16 cellular contexts compared by ENCODE assay signal in genomic region chr7:27898735-27899134, GRCh38.
"Had no signal": no experiment of that assay in that cellular context is flagged by ENCODE, and none has a peak within 500 bp of the region (broad histone marks: within the 10 kb centered on the region; RNA-seq: fewer than 3 reads in every experiment).

No MANE protein-coding gene starts in this region.

- H3K4me1 ChIP-seq: uterus had no signal

- H3K36me3 Mint-ChIP-seq: mesothelial cell of epicardium had no signal

- H3K4me2 ChIP-seq: hepatocyte had no signal

- H3K4me3 Mint-ChIP-seq: activated CD4-positive, alpha-beta memory T cell treated with anti-CD3 and anti-CD28 coated beads for 36 hours; activated T-cell treated with anti-CD3 and anti-CD28 coated beads, Interleukin-2, amount 50 U/mL, for 72 hours; mesothelial cell of epicardium had no signal

- H3K36me3 ChIP-seq: cardiac muscle cell, uterus had no signal

- H3K4me3 ChIP-seq: cardiac muscle cell, coronary artery, hepatocyte, tibial artery, uterus had no signal

- H3K27me3 Mint-ChIP-seq: activated CD4-positive, alpha-beta memory T cell treated with anti-CD3 and anti-CD28 coated beads for 36 hours; naive thymus-derived CD8-positive, alpha-beta T cell had no signal

- H3K9me3 Mint-ChIP-seq: activated CD4-positive, alpha-beta memory T cell treated with anti-CD3 and anti-CD28 coated beads for 36 hours; activated T-cell treated with anti-CD3 and anti-CD28 coated beads, Interleukin-2, amount 50 U/mL, for 72 hours; mesothelial cell of epicardium; naive thymus-derived CD8-positive, alpha-beta T cell had no signal

- H3K27me3 ChIP-seq: cardiac muscle cell, hepatocyte, tibial artery, uterus had no signal

- H3K27ac ChIP-seq: cardiac muscle cell, coronary artery, hepatocyte, tibial artery, uterus had no signal

- ATAC-seq: naive thymus-derived CD8-positive, alpha-beta T cell had no signal

- H3K79me2 ChIP-seq: hepatocyte had no signal

- DNase-seq: activated CD4-positive, alpha-beta memory T cell treated with anti-CD3 and anti-CD28 coated beads for 36 hours; activated CD8-positive, alpha-beta memory T cell treated with anti-CD3 and anti-CD28 coated beads, Interleukin-2, amount 50 U/mL, for 4 hours; activated gamma-delta T cell treated with Interleukin-2 at 50 U/mL for 16 hours; activated T-cell treated with anti-CD3 and anti-CD28 coated beads, Interleukin-2, amount 50 U/mL, for 72 hours; effector CD8-positive, alpha-beta T cell; kidney glomerular epithelial cell; naive thymus-derived CD8-positive, alpha-beta T cell; occipital lobe; stimulated activated CD4-positive, alpha-beta T cell treated with anti-CD3 and anti-CD28 coated beads, Interleukin-4, amount 100 ng/mL, for 1 hour; T-helper 2 cell; tibial artery; uterus had no signal

- H3K27ac Mint-ChIP-seq: activated CD4-positive, alpha-beta memory T cell treated with anti-CD3 and anti-CD28 coated beads for 36 hours; activated T-cell treated with anti-CD3 and anti-CD28 coated beads, Interleukin-2, amount 50 U/mL, for 72 hours; mesothelial cell of epicardium had no signal

- H3K9me3 ChIP-seq: tibial artery, uterus had no signal

- H2AFZ ChIP-seq: hepatocyte had no signal
